In genomic region chrX:69093960-69094935, GRCh38 we compare ENCODE assay signal across 8 cellular contexts.
DNase-seq lines count a peak whose midpoint lies in the region; ATAC-seq and TF ChIP-seq lines count a peak whose summit lies in the region.

No MANE protein-coding gene starts in this region.

- no peak overlapping the region for H4K91ac ChIP-seq in mesenchymal stem cell (ENCODE audit: low read length)

- H3K4me3 ChIP-seq in BE2C (ENCODE audit: low read depth, low read length) (no peak overlapping the region), dorsolateral prefrontal cortex (no peak overlapping the region), mesenchymal stem cell (ENCODE audit: insufficient read depth in 1 of 2, low read depth in 1 of 2, low read length in 2 of 2) (no peak overlapping the region)

- intact Hi-C loops in dorsolateral prefrontal cortex (cut with DNase I): loop anchor here (2.0 to 10.0 kb wide), 3 partner anchors 61 to 579 kb away; no protein-coding TSS in a partner anchor

- 70% methylated on average over 13 of the region's 19 CpGs for WGBS in mesenchymal stem cell

- H2BK15ac ChIP-seq in mesenchymal stem cell (ENCODE audit: low read depth, poor library complexity, severe bottlenecking): no peak overlapping the region

- no peak overlapping the region for H2AK5ac ChIP-seq in mesenchymal stem cell (ENCODE audit: low read length, severe bottlenecking)

- no peak overlapping the region for H3K23ac ChIP-seq in mesenchymal stem cell (ENCODE audit: low read length in 2 of 2)

- DNase-seq in BE2C: peak; percentile 51
- DNase-seq in Kasumi-1 (lab: John Stamatoyannopoulos, UW): peak; percentile 43 to 50
- DNase-seq in T follicular helper cell (ENCODE audit: low read depth): peak; percentile 15
- DNase-seq in dorsolateral prefrontal cortex: peak in 5 of 10 donors; percentile 14 to 64 (median 38)
- DNase-seq in mesenchymal stem cell: peak; percentile 58
- peak; percentile 52 for DNase-seq in ureter (ENCODE audit: low spot score)

- H2BK5ac ChIP-seq in mesenchymal stem cell (ENCODE audit: low read depth, low read length, poor library complexity, severe bottlenecking): no peak overlapping the region

- no peaks in the 10 kb centered on the region for H3K27me3 ChIP-seq in BE2C
- H3K27me3 ChIP-seq in dorsolateral prefrontal cortex: peaks cover 0 to 52% (median 8%) of the 10 kb centered on the region in 45 donors
- peaks cover 0 to 83% of the 10 kb centered on the region in 2 experiments for H3K27me3 ChIP-seq in mesenchymal stem cell (ENCODE audit: control insufficient read depth in 1 of 2, insufficient read depth in 1 of 2, low read length in 2 of 2)

- TF ChIP-seq CTCF in BE2C (IDR thresholded peaks at IDR 0.05; ENCODE audit: low read depth, low read length) (peak; percentile 63), dorsolateral prefrontal cortex (IDR thresholded peaks at IDR 0.05 in 54 of 56, conservative IDR thresholded peaks at IDR 0.05 in 2 of 56; ENCODE audit: low read depth in 1 of 56, partially characterized antibody in 56 of 56) (peak in 55 of 56 donors; percentile 22 to 71 (median 58))

- H3K4ac ChIP-seq in mesenchymal stem cell (ENCODE audit: low read depth in 1 of 2, low read length in 2 of 2): no peak overlapping the region

- peaks cover 12% of the 10 kb centered on the region; the same call in 1 of the 2 replicates for H3K4me1 ChIP-seq in BE2C
- peaks cover 5% of the 10 kb centered on the region for H3K4me1 ChIP-seq in mesenchymal stem cell (ENCODE audit: control insufficient read depth, insufficient read depth, low read depth, low read length)

- no peak overlapping the region for H4K8ac ChIP-seq in mesenchymal stem cell (ENCODE audit: low read length)

- H3K9me3 ChIP-seq in BE2C (no peaks in the 10 kb centered on the region), mesenchymal stem cell (ENCODE audit: control insufficient read depth, low read length) (peaks cover 11% of the 10 kb centered on the region)

- H3K36me3 ChIP-seq in BE2C (no peaks in the 10 kb centered on the region), mesenchymal stem cell (ENCODE audit: control insufficient read depth in 1 of 2, insufficient read depth in 2 of 2, low read depth in 1 of 2, low read length in 2 of 2) (no peaks in the 10 kb centered on the region)

- ATAC-seq in GM18502 (IDR thresholded peaks at IDR 0.05; ENCODE audit: poor library complexity, unreplicated experiment) (peak; percentile 90), GM18517 (IDR thresholded peaks at IDR 0.05; ENCODE audit: unreplicated experiment) (no peak)

- H3K27ac ChIP-seq in dorsolateral prefrontal cortex (no peak overlapping the region), mesenchymal stem cell (ENCODE audit: low read length, poor library complexity, severe bottlenecking) (no peak overlapping the region)

- H3K79me1 ChIP-seq in mesenchymal stem cell (replicated peaks; ENCODE audit: low read length, poor library complexity, severe bottlenecking): no peaks in the 10 kb centered on the region

- no peak overlapping the region for H3K14ac ChIP-seq in mesenchymal stem cell (ENCODE audit: low read length in 2 of 2)

- H3K4me2 ChIP-seq in mesenchymal stem cell (ENCODE audit: low read length, poor library complexity, severe bottlenecking): no peak overlapping the region

- H2BK12ac ChIP-seq in mesenchymal stem cell (ENCODE audit: low read length in 2 of 2): no peak overlapping the region

- H2BK120ac ChIP-seq in mesenchymal stem cell (ENCODE audit: low read depth, low read length): no peak overlapping the region

- no peak overlapping the region for H3K18ac ChIP-seq in mesenchymal stem cell (ENCODE audit: low read depth in 1 of 2, low read length in 2 of 2)

- H2AFZ ChIP-seq in mesenchymal stem cell (ENCODE audit: low read depth, low read length): no peak overlapping the region

- no peak overlapping the region for H3K9ac ChIP-seq in mesenchymal stem cell (ENCODE audit: low read length)
